In the genomic region with DNA sequence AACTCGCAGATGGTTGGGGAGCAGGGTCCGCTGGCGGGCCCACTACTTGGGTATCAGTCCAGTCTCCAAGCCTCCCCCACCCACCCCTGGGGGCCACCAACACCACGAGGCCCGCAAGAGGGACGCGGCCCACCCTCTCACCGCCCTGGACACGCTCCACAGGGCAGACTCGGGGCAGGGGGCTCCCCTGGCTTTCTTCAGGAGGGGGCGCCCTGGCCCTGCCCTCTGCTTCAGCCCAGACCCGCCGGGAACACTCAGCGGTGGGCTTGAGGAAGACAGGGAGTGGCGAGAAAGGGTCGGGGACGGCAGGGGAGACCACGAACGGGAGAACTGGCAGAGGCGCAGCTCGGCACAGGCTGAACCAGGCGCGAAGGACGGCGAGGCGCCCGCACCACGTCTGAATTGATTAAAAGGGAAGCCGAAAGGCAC, we compare ENCODE assay signal across 9 cellular contexts. TPM values are rescaled to one million over a fixed set of nuclear protein-coding genes. Genes with fewer than 3 reads are reported as not detected.
A peak's percentile ranks its signal among the peaks of the same experiment; 100 is the strongest.
DNase-seq lines count a peak whose midpoint lies in the region; ATAC-seq and TF ChIP-seq lines count a peak whose summit lies in the region.
"Had no signal": no experiment of that assay in that cellular context is flagged by ENCODE, and none has a peak within 500 bp of the region (broad histone marks: within the 10 kb centered on the region; RNA-seq: fewer than 3 reads in every experiment).

No MANE protein-coding gene starts in this region.

- no peaks in the 10 kb centered on the region for H3K36me3 Mint-ChIP-seq in CD4-positive, alpha-beta T cell (ENCODE audit: low read depth)

- peaks cover 42% of the 10 kb centered on the region for H3K4me1 Mint-ChIP-seq in CD4-positive, alpha-beta T cell (ENCODE audit: low read depth)

- peaks cover 8% of the 10 kb centered on the region for H3K9me3 ChIP-seq in CD4-positive, alpha-beta T cell (ENCODE audit: control insufficient read depth, low read length)
- H3K9me3 ChIP-seq in iPS-18c (ENCODE audit: control insufficient read depth, insufficient read depth, low read length): no peaks in the 10 kb centered on the region
- no peaks in the 10 kb centered on the region for H3K9me3 ChIP-seq in tibial artery

- peak; percentile 32 for ATAC-seq in CD4-positive, alpha-beta T cell (ENCODE audit: poor library complexity)
- ATAC-seq in HG03095 (IDR thresholded peaks at IDR 0.05; ENCODE audit: unreplicated experiment) (no peak), GM18870 (IDR thresholded peaks at IDR 0.05; ENCODE audit: unreplicated experiment) (no peak), GM19023 (IDR thresholded peaks at IDR 0.05; ENCODE audit: unreplicated experiment) (no peak)

- H3K27me3 ChIP-seq in CD4-positive, alpha-beta T cell (ENCODE audit: control insufficient read depth, insufficient read depth, low read length): peaks cover 96% of the 10 kb centered on the region
- H3K27me3 ChIP-seq in tibial artery: peaks cover 9 to 99% of the 10 kb centered on the region in 2 donors

- peak overlapping the region; percentile 90 for H3K4me3 ChIP-seq in iPS-18c (ENCODE audit: insufficient read depth, low read depth, low read length)
- peak overlapping the region; percentile 11 to 42 for H3K4me3 ChIP-seq in tibial artery
- H3K4me3 ChIP-seq: lung had no signal

- H3K9me3 Mint-ChIP-seq in CD4-positive, alpha-beta T cell: peaks cover 3% of the 10 kb centered on the region

- no peak overlapping the region for H3K27ac ChIP-seq in CD4-positive, alpha-beta T cell (ENCODE audit: low read depth, low read length)
- no peak overlapping the region for H3K27ac ChIP-seq in tibial artery

- no peaks in the 10 kb centered on the region for H3K36me3 ChIP-seq in tibial artery

- peaks cover 83% of the 10 kb centered on the region for H3K27me3 Mint-ChIP-seq in CD4-positive, alpha-beta T cell

- peaks cover 0 to 42% (median 35%) of the 10 kb centered on the region in 4 donors for H3K4me1 ChIP-seq in tibial artery

- POLR2A ChIA-PET in CD4-positive, alpha-beta T cell (lab: Charles Lee): no interaction called here

- TF ChIP-seq CTCF in CD4-positive, alpha-beta T cell (IDR thresholded peaks at IDR 0.05): no peak
- no peak for TF ChIP-seq CTCF in tibial artery (IDR thresholded peaks at IDR 0.05)

- CTCF ChIA-PET in CD4-positive, alpha-beta T cell (lab: Charles Lee): interaction anchor here (0.5 to 1.4 kb wide), 2 partner anchors 180 to 196 kb away, joined by 4 read pairs; no protein-coding TSS in a partner anchor

- DNase-seq in CD4-positive, alpha-beta T cell: peak in 1 of 10 experiments; percentile 37
- DNase-seq in HK-2 (ENCODE audit: unreplicated experiment) (peak; percentile 49), tibial artery (no peak)
- peak; percentile 46 to 54 for DNase-seq in activated T-cell treated with anti-CD3 and anti-CD28 coated beads, Interleukin-2, amount 50 U/mL, for 48 hours

- no peak overlapping the region for H3K27ac Mint-ChIP-seq in CD4-positive, alpha-beta T cell

- H3K4me3 Mint-ChIP-seq in CD4-positive, alpha-beta T cell: peak overlapping the region; percentile 38

- intact Hi-C loops in CD4-positive, alpha-beta T cell (cut with DNase I, micrococcal nuclease): no loop called here
- intact Hi-C loops in tibial artery (cut with DNase I; ENCODE audit: low total_unique reads): no loop called here

RNA-seq across cellular contexts. Expression of gene IGF2BP3, which starts 1.6 kb away (rescaled TPM):
- not detected for total RNA-seq in CD4-positive, alpha-beta T cell

Comparison
In these comparisons a context has a peak if more than half of its experiments do, and no peak if none do; other contexts are left out.
1. DNase-seq: peak in HK-2 (single experiment) and activated T-cell treated with anti-CD3 and anti-CD28 coated beads, Interleukin-2, amount 50 U/mL, for 48 hours (2 of 2); none in tibial artery (0 of 2).